19 cellular contexts compared by ENCODE assay signal in genomic region chr7:158495256-158495655, GRCh38.
DNase-seq lines count a peak whose midpoint lies in the region; ATAC-seq and TF ChIP-seq lines count a peak whose summit lies in the region.
"Had no signal": no experiment of that assay in that cellular context is flagged by ENCODE, and none has a peak within 500 bp of the region (broad histone marks: within the 10 kb centered on the region; RNA-seq: fewer than 3 reads in every experiment).

No MANE protein-coding gene starts in this region.

- H4K20me1 ChIP-seq in OCI-LY7 (ENCODE audit: insufficient read depth, low read length) = no peaks in the 10 kb centered on the region

- H3K4me3 Mint-ChIP-seq in activated CD4-positive, alpha-beta T cell treated with anti-CD3 and anti-CD28 coated beads, Interleukin-2, amount 10 ng/mL, durations not matched to agents 24 days and 14 days = no peak overlapping the region
- H3K4me3 Mint-ChIP-seq: endodermal cell, IgD-negative memory B cell, immature natural killer cell had no signal

- H3K36me3 Mint-ChIP-seq in activated CD4-positive, alpha-beta T cell treated with anti-CD3 and anti-CD28 coated beads, Interleukin-2, amount 10 ng/mL, durations not matched to agents 24 days and 14 days (ENCODE audit: low read depth) = no peaks in the 10 kb centered on the region
- H3K36me3 Mint-ChIP-seq: IgD-negative memory B cell, immature natural killer cell had no signal

- H3K27ac ChIP-seq in HUES48 (ENCODE audit: low read depth, low read length) = peak overlapping the region; percentile 40
- no peak overlapping the region for H3K27ac ChIP-seq in OCI-LY7 (ENCODE audit: low read depth, low read length, poor library complexity, severe bottlenecking)
- H3K27ac ChIP-seq in iPS-18a (ENCODE audit: low read length) = no peak overlapping the region
- H3K27ac ChIP-seq: ascending aorta, spleen had no signal

- peak; percentile 32 for DNase-seq in NCI-H1694 treated with DMSO at 0.1 percent for 48 hours (lab: John Stamatoyannopoulos, UW)
- no peak for DNase-seq in NCI-H1694 (lab: John Stamatoyannopoulos, UW)
- peak; percentile 6 for DNase-seq in OCI-LY7 (ENCODE audit: low spot score)
- DNase-seq in inferior parietal cortex (ENCODE audit: extremely low spot score) = no peak
- DNase-seq in activated CD4-positive, alpha-beta T cell treated with anti-CD3 and anti-CD28 coated beads, Interleukin-2, amount 10 ng/mL, durations not matched to agents 24 days and 14 days = no peak
- DNase-seq: activated CD4-positive, alpha-beta T cell treated with anti-CD3 and anti-CD28 coated beads, Interleukin-2, amount 50 U/mL, for 1 hour; activated naive CD4-positive, alpha-beta T cell treated with Interleukin-2 at 50 U/mL for 16 hours; activated T-cell treated with anti-CD3 and anti-CD28 coated beads for 4 hours; GDM1; MM.1S; NCI-H2171 treated with DMSO at 0.1 percent for 48 hours had no signal

- H3K4me1 ChIP-seq in HUES48 (ENCODE audit: control insufficient read depth, insufficient read depth, low read length) = peaks cover 22% of the 10 kb centered on the region
- no peaks in the 10 kb centered on the region for H3K4me1 ChIP-seq in OCI-LY7 (ENCODE audit: insufficient read depth, low read length, poor library complexity, severe bottlenecking)
- H3K4me1 ChIP-seq in iPS-18a (ENCODE audit: control insufficient read depth, low read depth, low read length) = peaks cover 21% of the 10 kb centered on the region
- H3K4me1 ChIP-seq: ascending aorta had no signal

- H3K9ac ChIP-seq in HUES48 (ENCODE audit: low read depth, low read length) = no peak overlapping the region
- H3K9ac ChIP-seq in iPS-18a (ENCODE audit: low read length) = no peak overlapping the region

- BruUV-seq in OCI-LY7 (replicated peaks; lab: Mats Ljungman, UMichigan) = no TSS peak

- H3K4me1 Mint-ChIP-seq in activated CD4-positive, alpha-beta T cell treated with anti-CD3 and anti-CD28 coated beads, Interleukin-2, amount 10 ng/mL, durations not matched to agents 24 days and 14 days = no peaks in the 10 kb centered on the region
- H3K4me1 Mint-ChIP-seq: IgD-negative memory B cell, immature natural killer cell had no signal

- CTCF ChIA-PET in OCI-LY7 (lab: Charles Lee; ENCODE audit: unreplicated experiment) = no interaction called here

- no peak overlapping the region for H2AFZ ChIP-seq in OCI-LY7 (ENCODE audit: low read length)

- ATAC-seq in HG03565 (IDR thresholded peaks at IDR 0.05; ENCODE audit: unreplicated experiment) = no peak

- H3K27ac Mint-ChIP-seq in activated CD4-positive, alpha-beta T cell treated with anti-CD3 and anti-CD28 coated beads, Interleukin-2, amount 10 ng/mL, durations not matched to agents 24 days and 14 days = no peak overlapping the region
- H3K27ac Mint-ChIP-seq: endodermal cell, IgD-negative memory B cell, immature natural killer cell had no signal

- peak; percentile 38 for TF ChIP-seq CTCF in OCI-LY7 (conservative IDR thresholded peaks at IDR 0.05; ENCODE audit: low read length)

- POLR2A ChIA-PET in OCI-LY7 (lab: Charles Lee) = no interaction called here

- H3K27me3 Mint-ChIP-seq in activated CD4-positive, alpha-beta T cell treated with anti-CD3 and anti-CD28 coated beads, Interleukin-2, amount 10 ng/mL, durations not matched to agents 24 days and 14 days = no peaks in the 10 kb centered on the region
- H3K27me3 Mint-ChIP-seq: IgD-negative memory B cell had no signal

- H3K4me3 ChIP-seq in HUES48 (ENCODE audit: low read depth, low read length) = peak overlapping the region; percentile 27
- H3K4me3 ChIP-seq in OCI-LY7 (ENCODE audit: low read depth, low read length, poor library complexity, severe bottlenecking) = no peak overlapping the region
- H3K4me3 ChIP-seq in iPS-18a (ENCODE audit: low read length) = peak overlapping the region; percentile 42
- H3K4me3 ChIP-seq: ascending aorta, spleen had no signal

- H3K9me3 Mint-ChIP-seq in activated CD4-positive, alpha-beta T cell treated with anti-CD3 and anti-CD28 coated beads, Interleukin-2, amount 10 ng/mL, durations not matched to agents 24 days and 14 days = no peaks in the 10 kb centered on the region
- H3K9me3 Mint-ChIP-seq: endodermal cell had no signal

- no peaks in the 10 kb centered on the region for H3K9me2 ChIP-seq in OCI-LY7 (ENCODE audit: insufficient read depth, low read length)

- H3K79me2 ChIP-seq in OCI-LY7 (ENCODE audit: insufficient read depth, low read depth, low read length) = no peaks in the 10 kb centered on the region

- H3K36me3 ChIP-seq in HUES48 (ENCODE audit: control insufficient read depth, insufficient read depth, low read length) (no peaks in the 10 kb centered on the region), OCI-LY7 (ENCODE audit: insufficient read depth, low read length) (no peaks in the 10 kb centered on the region), iPS-18a (ENCODE audit: control insufficient read depth, low read depth, low read length) (no peaks in the 10 kb centered on the region)
- H3K36me3 ChIP-seq: ascending aorta, spleen had no signal

- no peaks in the 10 kb centered on the region for H3K27me3 ChIP-seq in HUES48 (ENCODE audit: control insufficient read depth, insufficient read depth, low read length)
- peaks cover 3% of the 10 kb centered on the region for H3K27me3 ChIP-seq in iPS-18a (ENCODE audit: control insufficient read depth, insufficient read depth, low read length)
- H3K27me3 ChIP-seq: ascending aorta had no signal

- intact Hi-C loops in OCI-LY7 (cut with micrococcal nuclease; ENCODE audit: unreplicated experiment) = no loop called here
- intact Hi-C loops in activated CD4-positive, alpha-beta T cell treated with anti-CD3 and anti-CD28 coated beads, Interleukin-2, amount 10 ng/mL, durations not matched to agents 24 days and 14 days (cut with micrococcal nuclease) = no loop called here

- H3K4me2 ChIP-seq in OCI-LY7 (ENCODE audit: low read length) = no peak overlapping the region

- no peaks in the 10 kb centered on the region for H3K9me3 ChIP-seq in HUES48 (ENCODE audit: control insufficient read depth, insufficient read depth, low read length)
- no peaks in the 10 kb centered on the region for H3K9me3 ChIP-seq in OCI-LY7 (ENCODE audit: low read length)
- H3K9me3 ChIP-seq in iPS-18a (ENCODE audit: control insufficient read depth, low read depth, low read length) = no peaks in the 10 kb centered on the region
- H3K9me3 ChIP-seq: ascending aorta, spleen had no signal

Comparison
In these comparisons a context has a peak if more than half of its experiments do, and no peak if none do; other contexts are left out.
1. DNase-seq: peak in NCI-H1694 treated with DMSO at 0.1 percent for 48 hours (single experiment) and OCI-LY7 (single experiment); none in NCI-H1694 (single experiment), inferior parietal cortex (single experiment) and activated CD4-positive, alpha-beta T cell treated with anti-CD3 and anti-CD28 coated beads, Interleukin-2, amount 10 ng/mL, durations not matched to agents 24 days and 14 days (single experiment).